Comparison of ENCODE assay signal across 18 cellular contexts in the genomic region with DNA sequence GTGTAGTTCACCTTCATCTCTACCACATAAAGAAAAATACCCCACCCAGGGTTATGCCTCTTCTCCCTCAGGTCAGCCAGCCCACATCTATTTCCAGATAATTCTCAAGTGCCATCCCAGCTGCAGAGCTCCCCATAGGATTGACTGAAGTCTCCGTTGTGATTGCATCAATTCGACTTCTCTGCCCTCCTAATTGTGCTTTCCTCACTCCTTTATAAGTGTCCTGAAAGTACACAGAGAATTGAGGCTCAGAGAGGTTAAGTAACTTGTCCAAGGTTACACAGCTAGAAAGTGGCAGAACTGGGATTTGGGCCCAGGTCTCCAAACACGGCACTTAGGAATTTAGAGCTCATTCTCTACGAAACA. TPM values are rescaled to one million over a fixed set of nuclear protein-coding genes. Genes with fewer than 3 reads are reported as not detected.
DNase-seq lines count a peak whose midpoint lies in the region; ATAC-seq and TF ChIP-seq lines count a peak whose summit lies in the region.
"Had no signal": no experiment of that assay in that cellular context is flagged by ENCODE, and none has a peak within 500 bp of the region (broad histone marks: within the 10 kb centered on the region; RNA-seq: fewer than 3 reads in every experiment).

No MANE protein-coding gene starts in this region.

- H3K27ac ChIP-seq in GM23248, result no peak overlapping the region
- no peak overlapping the region for H3K27ac ChIP-seq in substantia nigra (ENCODE audit: low read depth, low read length, poor library complexity, severe bottlenecking)

- no peaks in the 10 kb centered on the region for H3K9me3 ChIP-seq in GM23248 (ENCODE audit: low read depth)

- no peak overlapping the region for H3K4me2 ChIP-seq in GM23248 (ENCODE audit: unreplicated experiment)

- H3K4me3 ChIP-seq in GM23248, result no peak overlapping the region

- no peaks in the 10 kb centered on the region for H3K9me2 ChIP-seq in GM23248 (ENCODE audit: insufficient read depth)

- CTCF ChIA-PET in activated CD8-positive, alpha-beta T cell treated with anti-CD3 and anti-CD28 coated beads for 36 hours (lab: Charles Lee), result interaction anchor here (1.2 to 3.1 kb wide), 2 partner anchors 109 to 177 kb away, joined by 3 to 8 read pairs; no protein-coding TSS in a partner anchor

- H3K36me3 ChIP-seq in GM23248 (ENCODE audit: low read depth), result no peaks in the 10 kb centered on the region

- peaks cover 18% of the 10 kb centered on the region for H3K4me1 ChIP-seq in GM23248 (ENCODE audit: insufficient read depth)

- no peaks in the 10 kb centered on the region for H3K36me3 Mint-ChIP-seq in dendritic cell treated with granulocyte-macrophage colony-stimulating factor and Interleukin-4, amounts not matched to agents 40 ng/mL and 50 ng/mL, for 4 days (ENCODE audit: low read depth)
- no peaks in the 10 kb centered on the region for H3K36me3 Mint-ChIP-seq in activated CD8-positive, alpha-beta T cell treated with anti-CD3 and anti-CD28 coated beads for 36 hours (ENCODE audit: low read depth)
- H3K36me3 Mint-ChIP-seq: CD4-positive, alpha-beta memory T cell had no signal

- H3K27me3 Mint-ChIP-seq in dendritic cell treated with granulocyte-macrophage colony-stimulating factor and Interleukin-4, amounts not matched to agents 40 ng/mL and 50 ng/mL, for 4 days, result peaks cover 3% of the 10 kb centered on the region
- H3K27me3 Mint-ChIP-seq in activated CD8-positive, alpha-beta T cell treated with anti-CD3 and anti-CD28 coated beads for 36 hours, result no peaks in the 10 kb centered on the region
- H3K27me3 Mint-ChIP-seq: CD4-positive, alpha-beta memory T cell had no signal

- 72 to 78% methylated on average over 4 of the region's 4 CpGs for WGBS in GM23248 (ENCODE audit: low coverage in 1 of 2, low lambda C conversion rate in 2 of 2, missing lambda C conversion rate in 2 of 2), 2 experiments

- H3K4me1 Mint-ChIP-seq in dendritic cell treated with granulocyte-macrophage colony-stimulating factor and Interleukin-4, amounts not matched to agents 40 ng/mL and 50 ng/mL, for 4 days (ENCODE audit: low read depth), result no peaks in the 10 kb centered on the region
- H3K4me1 Mint-ChIP-seq in activated CD8-positive, alpha-beta T cell treated with anti-CD3 and anti-CD28 coated beads for 36 hours (ENCODE audit: low read depth), result peaks cover 6% of the 10 kb centered on the region

- intact Hi-C loops in dendritic cell treated with granulocyte-macrophage colony-stimulating factor and Interleukin-4, amounts not matched to agents 40 ng/mL and 50 ng/mL, for 4 days (cut with micrococcal nuclease), result no loop called here
- intact Hi-C loops in activated CD8-positive, alpha-beta T cell treated with anti-CD3 and anti-CD28 coated beads for 36 hours (cut with micrococcal nuclease), result loop anchor here (10.0 kb wide), 1 partner anchor 177 kb away; a partner anchor contains a TSS

- no peaks in the 10 kb centered on the region for H4K20me1 ChIP-seq in GM23248 (ENCODE audit: insufficient read depth)

- in situ Hi-C loops in GM23248 (cut with MboI), result no loop called here

- H2AFZ ChIP-seq in GM23248, result peak overlapping the region; percentile 27; the same call in 1 of the 2 replicates

- no peak overlapping the region for H3K4me3 Mint-ChIP-seq in dendritic cell treated with granulocyte-macrophage colony-stimulating factor and Interleukin-4, amounts not matched to agents 40 ng/mL and 50 ng/mL, for 4 days
- H3K4me3 Mint-ChIP-seq in activated CD8-positive, alpha-beta T cell treated with anti-CD3 and anti-CD28 coated beads for 36 hours, result no peak overlapping the region
- H3K4me3 Mint-ChIP-seq: CD4-positive, alpha-beta memory T cell had no signal

- DNase-seq in GM23248 (no peak), NCI-H69 (lab: John Stamatoyannopoulos, UW) (peak; percentile 27), NCI-H748 (lab: John Stamatoyannopoulos, UW; ENCODE audit: unreplicated experiment) (no peak), substantia nigra (lab: John Stamatoyannopoulos, UW) (no peak)
- DNase-seq in activated CD8-positive, alpha-beta T cell treated with anti-CD3 and anti-CD28 coated beads for 36 hours, result no peak
- DNase-seq: CD4-positive, alpha-beta memory T cell; GOT3; MM.1S; NCI-H1436 treated with DMSO at 0.1 percent for 48 hours; NCI-H1930; NCI-H345; NCI-H524; PC-3; Right ventricle myocardium superior had no signal

- H3K9me3 Mint-ChIP-seq in dendritic cell treated with granulocyte-macrophage colony-stimulating factor and Interleukin-4, amounts not matched to agents 40 ng/mL and 50 ng/mL, for 4 days, result no peaks in the 10 kb centered on the region
- H3K9me3 Mint-ChIP-seq in activated CD8-positive, alpha-beta T cell treated with anti-CD3 and anti-CD28 coated beads for 36 hours, result peaks cover 2% of the 10 kb centered on the region

- H3F3A ChIP-seq in GM23248 (ENCODE audit: insufficient read depth), result peaks cover 19% of the 10 kb centered on the region

- ATAC-seq in activated CD8-positive, alpha-beta T cell treated with anti-CD3 and anti-CD28 coated beads for 36 hours, result no peak
- ATAC-seq in GM18502 (IDR thresholded peaks at IDR 0.05; ENCODE audit: poor library complexity, unreplicated experiment), result no peak
- ATAC-seq: HCT116, PC-3 had no signal

- POLR2A ChIA-PET in activated CD8-positive, alpha-beta T cell treated with anti-CD3 and anti-CD28 coated beads for 36 hours (lab: Charles Lee), result no interaction called here

- TF ChIP-seq CTCF in activated CD8-positive, alpha-beta T cell treated with anti-CD3 and anti-CD28 coated beads for 36 hours (IDR thresholded peaks at IDR 0.05), result no peak

- H3K27ac Mint-ChIP-seq in dendritic cell treated with granulocyte-macrophage colony-stimulating factor and Interleukin-4, amounts not matched to agents 40 ng/mL and 50 ng/mL, for 4 days, result peak overlapping the region; percentile 4
- H3K27ac Mint-ChIP-seq in activated CD8-positive, alpha-beta T cell treated with anti-CD3 and anti-CD28 coated beads for 36 hours, result no peak overlapping the region

- H3K9ac ChIP-seq in GM23248, result no peak overlapping the region

- H3K79me2 ChIP-seq in GM23248 (ENCODE audit: insufficient read depth), result no peaks in the 10 kb centered on the region

- no peaks in the 10 kb centered on the region for H3K27me3 ChIP-seq in GM23248 (replicated peaks; ENCODE audit: insufficient read depth)

RNA-seq across cellular contexts. Expression of a gene that starts 15.0 kb away (rescaled TPM):
- total RNA-seq in GM23248 (2014; rRNA removed; shearing (Covaris generic)), result 0.54 and 1.1 TPM in 2 replicates
- polyA plus RNA-seq in GM23248 (2016; fragmentation: Nextera tagmentation; extraction: Ambion mirVana), result 0.06 and 0.08 TPM in 2 replicates
- under 1 TPM; 0.70 to 0.87 TPM for total RNA-seq in activated CD8-positive, alpha-beta T cell treated with anti-CD3 and anti-CD28 coated beads for 36 hours
- total RNA-seq: RPMI7951 had no signal
